ENCODE assay signal across 17 cellular contexts in the genomic region with DNA sequence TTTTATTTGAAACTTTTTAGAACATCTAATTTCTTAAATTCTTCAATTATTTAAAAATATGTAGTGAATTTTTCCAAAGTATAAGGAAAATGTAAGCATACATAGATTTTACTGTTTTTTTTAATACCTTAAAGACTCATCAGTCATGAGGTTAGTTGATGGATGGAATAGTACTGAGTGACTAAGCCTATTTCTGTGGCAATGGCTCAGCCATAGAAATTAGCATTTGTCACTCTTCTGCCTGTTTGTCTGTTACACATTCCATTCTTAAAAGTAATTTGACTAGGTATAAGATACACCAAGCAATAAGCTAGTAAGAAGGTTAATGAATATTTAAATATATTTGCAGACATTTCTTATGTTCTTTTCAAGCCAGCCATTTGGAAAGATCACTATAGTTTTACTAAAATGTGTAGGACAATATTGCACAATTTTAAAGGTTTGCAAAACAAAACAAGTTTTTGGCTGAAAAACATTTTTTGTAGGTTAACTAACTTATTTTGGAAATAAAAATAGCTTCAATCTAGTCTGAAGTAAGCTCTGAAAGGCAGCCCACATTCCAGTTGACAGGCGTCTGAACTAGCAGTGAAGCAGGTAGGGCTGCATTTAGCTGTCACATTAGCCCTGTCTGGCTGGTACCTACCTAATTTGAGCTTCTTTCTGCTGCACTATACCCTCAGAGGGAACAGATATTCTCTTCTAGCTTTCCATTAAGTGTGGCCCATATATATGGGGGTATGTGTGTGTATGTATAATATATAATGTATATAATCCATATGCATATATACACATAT.
DNase-seq lines count a peak whose midpoint lies in the region; ATAC-seq and TF ChIP-seq lines count a peak whose summit lies in the region.
"Had no signal": no experiment of that assay in that cellular context is flagged by ENCODE, and none has a peak within 500 bp of the region (broad histone marks: within the 10 kb centered on the region; RNA-seq: fewer than 3 reads in every experiment).

No MANE protein-coding gene starts in this region.

- H3K4me1 Mint-ChIP-seq in HFFc6 (ENCODE audit: low read depth), result peaks cover 6% of the 10 kb centered on the region; the same call in 1 of the 2 replicates
- no peaks in the 10 kb centered on the region for H3K4me1 Mint-ChIP-seq in activated CD8-positive, alpha-beta memory T cell treated with anti-CD3 and anti-CD28 coated beads, Interleukin-2, amount 10 ng/mL, durations not matched to agents 7 days and 5 days

- DNase-seq in A172 (ENCODE audit: low spot score), result peak; percentile 25
- DNase-seq in HFFc6, result peak; percentile 39
- peak; percentile 19 for DNase-seq in RPMI7951 (ENCODE audit: low read depth)
- DNase-seq in fibroblast of the aortic adventitia (ENCODE audit: low read depth), result peak; percentile 15
- DNase-seq in GM10248 (ENCODE audit: extremely low spot score), result no peak
- no peak for DNase-seq in activated CD8-positive, alpha-beta memory T cell treated with anti-CD3 and anti-CD28 coated beads, Interleukin-2, amount 10 ng/mL, durations not matched to agents 7 days and 5 days
- DNase-seq: ACHN; activated CD8-positive, alpha-beta T cell treated with anti-CD3 and anti-CD28 coated beads, Interleukin-2, amount 10 ng/mL, durations not matched to agents 7 days and 5 days; heart left ventricle; NCI-H2107; right lobe of liver; stimulated activated CD4-positive, alpha-beta T cell treated with anti-CD3 and anti-CD28 coated beads, Interleukin-1b, Interleukin-23, amount 100 ng/mL, for 48 hours; substantia nigra had no signal

- TF ChIP-seq CTCF in HFFc6 (IDR thresholded peaks at IDR 0.05) (no peak), fibroblast of the aortic adventitia (IDR thresholded peaks at IDR 0.05; ENCODE audit: insufficient read depth, low read length) (no peak), GM10248 (IDR thresholded peaks at IDR 0.05; ENCODE audit: control extremely low read depth, extremely low read depth, low read depth, missing control alignments) (no peak)

- ATAC-seq in HG02678 (IDR thresholded peaks at IDR 0.05; ENCODE audit: unreplicated experiment), result no peak
- ATAC-seq in GM18511 (IDR thresholded peaks at IDR 0.05; ENCODE audit: unreplicated experiment), result no peak
- no peak for ATAC-seq in activated CD8-positive, alpha-beta memory T cell treated with anti-CD3 and anti-CD28 coated beads, Interleukin-2, amount 10 ng/mL, durations not matched to agents 7 days and 5 days
- ATAC-seq: activated CD8-positive, alpha-beta T cell treated with anti-CD3 and anti-CD28 coated beads, Interleukin-2, amount 10 ng/mL, durations not matched to agents 7 days and 5 days; HCT116; right lobe of liver had no signal

- no peaks in the 10 kb centered on the region for H3K27me3 Mint-ChIP-seq in HFFc6 (ENCODE audit: insufficient read depth)
- no peaks in the 10 kb centered on the region for H3K27me3 Mint-ChIP-seq in activated CD8-positive, alpha-beta memory T cell treated with anti-CD3 and anti-CD28 coated beads, Interleukin-2, amount 10 ng/mL, durations not matched to agents 7 days and 5 days

- POLR2A ChIA-PET in GM10248 (lab: Yijun Ruan, JAX), result no interaction called here

- H3K4me3 ChIP-seq in fibroblast of the aortic adventitia (ENCODE audit: low read depth, low read length), result no peak overlapping the region
- H3K4me3 ChIP-seq: heart left ventricle, right lobe of liver had no signal

- no peak overlapping the region for H3K4me3 Mint-ChIP-seq in HFFc6
- H3K4me3 Mint-ChIP-seq in activated CD8-positive, alpha-beta memory T cell treated with anti-CD3 and anti-CD28 coated beads, Interleukin-2, amount 10 ng/mL, durations not matched to agents 7 days and 5 days, result no peak overlapping the region
- H3K4me3 Mint-ChIP-seq: activated CD8-positive, alpha-beta T cell treated with anti-CD3 and anti-CD28 coated beads, Interleukin-2, amount 10 ng/mL, durations not matched to agents 7 days and 5 days; activated T-helper 1 cell treated with anti-CD3 and anti-CD28 coated beads, Interleukin-12 subunit alpha, Interleukin-12 subunit beta, Interleukin-2, Interleukin-4 antibody, amounts not matched to agents 30 ng/mL and 10 ng/mL and 1 ng/mL, durations not matched to agents 14 hours and 24 hours and 36 hours had no signal

- CTCF ChIA-PET in GM10248 (lab: Yijun Ruan, JAX), result interaction anchor here (1.4 kb wide), 1 partner anchor 13 kb away, joined by 3 read pairs; no protein-coding TSS in a partner anchor
- CTCF ChIA-PET in activated CD8-positive, alpha-beta memory T cell treated with anti-CD3 and anti-CD28 coated beads, Interleukin-2, amount 10 ng/mL, durations not matched to agents 7 days and 5 days (lab: Charles Lee), result no interaction called here

- H3K9me3 Mint-ChIP-seq in HFFc6, result no peaks in the 10 kb centered on the region
- H3K9me3 Mint-ChIP-seq in activated CD8-positive, alpha-beta memory T cell treated with anti-CD3 and anti-CD28 coated beads, Interleukin-2, amount 10 ng/mL, durations not matched to agents 7 days and 5 days (ENCODE audit: low read depth), result peaks cover 3% of the 10 kb centered on the region
- H3K9me3 Mint-ChIP-seq: activated T-helper 1 cell treated with anti-CD3 and anti-CD28 coated beads, Interleukin-12 subunit alpha, Interleukin-12 subunit beta, Interleukin-2, Interleukin-4 antibody, amounts not matched to agents 30 ng/mL and 10 ng/mL and 1 ng/mL, durations not matched to agents 14 hours and 24 hours and 36 hours had no signal

- H3K36me3 Mint-ChIP-seq in HFFc6 (ENCODE audit: low read depth), result peaks cover 18% of the 10 kb centered on the region
- no peaks in the 10 kb centered on the region for H3K36me3 Mint-ChIP-seq in activated CD8-positive, alpha-beta memory T cell treated with anti-CD3 and anti-CD28 coated beads, Interleukin-2, amount 10 ng/mL, durations not matched to agents 7 days and 5 days

- no peak overlapping the region for H3K27ac Mint-ChIP-seq in HFFc6
- no peak overlapping the region for H3K27ac Mint-ChIP-seq in activated CD8-positive, alpha-beta memory T cell treated with anti-CD3 and anti-CD28 coated beads, Interleukin-2, amount 10 ng/mL, durations not matched to agents 7 days and 5 days
- H3K27ac Mint-ChIP-seq: activated CD8-positive, alpha-beta T cell treated with anti-CD3 and anti-CD28 coated beads, Interleukin-2, amount 10 ng/mL, durations not matched to agents 7 days and 5 days; activated T-helper 1 cell treated with anti-CD3 and anti-CD28 coated beads, Interleukin-12 subunit alpha, Interleukin-12 subunit beta, Interleukin-2, Interleukin-4 antibody, amounts not matched to agents 30 ng/mL and 10 ng/mL and 1 ng/mL, durations not matched to agents 14 hours and 24 hours and 36 hours had no signal

Comparison
In these comparisons a context has a peak if more than half of its experiments do, and no peak if none do; other contexts are left out.
1. DNase-seq: peak in A172 (single experiment), HFFc6 (single experiment), RPMI7951 (single experiment) and fibroblast of the aortic adventitia (single experiment); none in GM10248 (single experiment) and activated CD8-positive, alpha-beta memory T cell treated with anti-CD3 and anti-CD28 coated beads, Interleukin-2, amount 10 ng/mL, durations not matched to agents 7 days and 5 days (single experiment).